In genomic region chr15:80076321-80077318, GRCh38 we compare ENCODE assay signal across 1 cellular context.
TF ChIP-seq lines count a peak whose summit lies in the region.

No MANE protein-coding gene starts in this region.

TF ChIP-seq in GM23338, 12 proteins besides CTCF, POLR2A, EP300 and RAD21:
- TF ChIP-seq ZNF462 (CRISPR knock-in tag; IDR thresholded peaks at IDR 0.05) = no peak
- TF ChIP-seq EZH2 (IDR thresholded peaks at IDR 0.05; ENCODE audit: low read depth, unreplicated experiment) = no peak
- TF ChIP-seq REST (IDR thresholded peaks at IDR 0.05; ENCODE audit: unreplicated experiment) = no peak
- no peak for TF ChIP-seq POLR2AphosphoS5 (IDR thresholded peaks at IDR 0.05; ENCODE audit: low read depth)
